In the genomic region with DNA sequence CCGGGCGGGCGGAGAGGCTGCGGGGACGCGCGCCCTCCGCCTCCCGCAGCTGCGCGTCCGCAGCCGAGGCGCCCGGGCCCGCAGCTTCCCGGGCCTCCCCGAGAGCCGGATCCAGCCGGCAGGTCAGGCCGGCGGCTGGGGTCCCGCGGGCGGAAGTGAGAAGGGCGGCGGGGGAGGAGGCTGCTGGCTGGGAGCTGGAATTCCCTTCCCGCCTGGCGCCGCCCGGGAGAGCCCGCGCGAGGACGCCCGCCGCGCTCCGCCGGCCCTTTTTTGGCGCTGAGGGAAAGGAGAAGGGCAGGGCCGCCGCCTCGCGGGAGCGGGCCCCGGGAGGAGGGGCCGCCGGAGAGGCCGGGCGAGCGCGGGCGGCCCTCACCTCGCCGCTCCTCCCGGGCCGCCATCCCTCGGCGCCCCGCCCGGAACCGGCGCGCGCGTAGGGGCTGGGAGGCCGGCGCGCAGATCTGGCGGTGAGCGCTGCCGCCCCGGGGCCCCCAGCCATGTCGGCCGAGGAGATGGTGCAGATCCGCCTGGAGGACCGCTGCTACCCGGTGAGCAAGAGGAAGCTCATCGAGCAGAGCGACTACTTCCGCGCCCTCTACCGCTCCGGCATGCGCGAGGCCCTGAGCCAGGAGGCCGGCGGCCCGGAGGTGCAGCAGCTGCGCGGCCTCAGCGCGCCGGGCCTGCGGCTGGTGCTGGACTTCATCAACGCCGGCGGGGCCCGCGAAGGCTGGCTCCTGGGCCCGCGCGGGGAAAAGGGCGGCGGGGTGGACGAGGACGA, we compare ENCODE assay signal across 8 cellular contexts. TPM values are rescaled to one million over a fixed set of nuclear protein-coding genes. Genes with fewer than 3 reads are reported as not detected.
DNase-seq lines count a peak whose midpoint lies in the region; ATAC-seq, FAIRE-seq and TF ChIP-seq lines count a peak whose summit lies in the region.

A gene with protein sequence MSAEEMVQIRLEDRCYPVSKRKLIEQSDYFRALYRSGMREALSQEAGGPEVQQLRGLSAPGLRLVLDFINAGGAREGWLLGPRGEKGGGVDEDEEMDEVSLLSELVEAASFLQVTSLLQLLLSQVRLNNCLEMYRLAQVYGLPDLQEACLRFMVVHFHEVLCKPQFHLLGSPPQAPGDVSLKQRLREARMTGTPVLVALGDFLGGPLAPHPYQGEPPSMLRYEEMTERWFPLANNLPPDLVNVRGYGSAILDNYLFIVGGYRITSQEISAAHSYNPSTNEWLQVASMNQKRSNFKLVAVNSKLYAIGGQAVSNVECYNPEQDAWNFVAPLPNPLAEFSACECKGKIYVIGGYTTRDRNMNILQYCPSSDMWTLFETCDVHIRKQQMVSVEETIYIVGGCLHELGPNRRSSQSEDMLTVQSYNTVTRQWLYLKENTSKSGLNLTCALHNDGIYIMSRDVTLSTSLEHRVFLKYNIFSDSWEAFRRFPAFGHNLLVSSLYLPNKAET (plus strand): TSS at position 397 of the 775 bp plus-strand sequence. CDS start 98 bp downstream, at position 495.
A gene (minus strand): TSS at position 400 of the 775 bp plus-strand sequence. CDS start 8,960 bp downstream, outside the sequence.

- H2AFZ ChIP-seq in neural cell (ENCODE audit: low read depth, low read length), result peak within 1 kb of the TSS; percentile 89

- TF ChIP-seq CTCF in neural cell (IDR thresholded peaks at IDR 0.05; ENCODE audit: poor library complexity, severe bottlenecking), result no peak

- H3K4me3 ChIP-seq in HUES48 (ENCODE audit: low read depth, low read length), result peak within 1 kb of the TSS; percentile 84
- H3K4me3 ChIP-seq in neural cell (ENCODE audit: low read length), result peak within 1 kb of the TSS; percentile 95
- H3K4me3 ChIP-seq in stomach smooth muscle (ENCODE audit: low read length in 2 of 2), result peak within 1 kb of the TSS; percentile 94 to 98

- no peak for TF ChIP-seq EP300 in neural cell (conservative IDR thresholded peaks at IDR 0.05; ENCODE audit: poor library complexity, severe bottlenecking)

- peaks cover 26% of the 10 kb centered on the region for H3K4me1 ChIP-seq in HUES48 (ENCODE audit: control insufficient read depth, insufficient read depth, low read length)
- H3K4me1 ChIP-seq in stomach smooth muscle (ENCODE audit: control insufficient read depth, insufficient read depth, low read length), result peaks cover 22% of the 10 kb centered on the region

- H3K9me3 ChIP-seq in HUES48 (ENCODE audit: control insufficient read depth, insufficient read depth, low read length), result no peaks in the 10 kb centered on the region
- no peaks in the 10 kb centered on the region for H3K9me3 ChIP-seq in neural cell (ENCODE audit: low read length)
- H3K9me3 ChIP-seq in stomach smooth muscle (ENCODE audit: control insufficient read depth in 2 of 2, low read length in 2 of 2), result no peaks in the 10 kb centered on the region

- DNase-seq in DMS153 treated with DMSO at 0.1 percent for 48 hours (lab: John Stamatoyannopoulos, UW; ENCODE audit: unreplicated experiment) (peak; percentile 44), RCC 7860 (ENCODE audit: low spot score) (peak; percentile 35), fibroblast of the conjunctiva (ENCODE audit: low read depth) (peak; percentile 32)
- peak; percentile 49 for DNase-seq in activated T-helper 9 cell treated with anti-CD3 and anti-CD28 coated beads, Interleukin-2, amount 50 U/mL, for 16 hours (ENCODE audit: low read depth)

- FAIRE-seq in RCC 7860 (lab: Jason Lieb, UNC), result no peak

- peaks cover 46% of the 10 kb centered on the region for H3K79me2 ChIP-seq in neural cell (replicated peaks; ENCODE audit: insufficient read depth, low read length)

- no peaks in the 10 kb centered on the region for H3K9me2 ChIP-seq in neural cell (ENCODE audit: insufficient read depth, low read length)

- peak within 1 kb of the TSS; percentile 86 for H3K27ac ChIP-seq in HUES48 (ENCODE audit: low read depth, low read length)
- peak within 1 kb of the TSS; percentile 91 for H3K27ac ChIP-seq in neural cell (ENCODE audit: low read length)
- H3K27ac ChIP-seq in stomach smooth muscle (ENCODE audit: low read length), result peak within 1 kb of the TSS; percentile 92

- H3K4me2 ChIP-seq in neural cell (ENCODE audit: low read length), result peak within 1 kb of the TSS; percentile 83

- peak; percentile 78 for ATAC-seq in GM21447 (IDR thresholded peaks at IDR 0.05; ENCODE audit: unreplicated experiment)

- TF ChIP-seq RAD21 in neural cell (conservative IDR thresholded peaks at IDR 0.05), result no peak

- peaks cover 4% of the 10 kb centered on the region for H3F3A ChIP-seq in neural cell (ENCODE audit: insufficient read depth, low read length, poor library complexity, severe bottlenecking)

- no peaks in the 10 kb centered on the region for H4K20me1 ChIP-seq in neural cell (ENCODE audit: insufficient read depth)

- peak within 1 kb of the TSS; percentile 94 for H3K9ac ChIP-seq in HUES48 (ENCODE audit: low read depth, low read length)
- H3K9ac ChIP-seq in neural cell (ENCODE audit: low read length), result peak within 1 kb of the TSS; percentile 92
- peak within 1 kb of the TSS; percentile 96 to 99 for H3K9ac ChIP-seq in stomach smooth muscle (ENCODE audit: low read length in 2 of 2)

- H3K27me3 ChIP-seq in HUES48 (ENCODE audit: control insufficient read depth, insufficient read depth, low read length), result no peaks in the 10 kb centered on the region
- H3K27me3 ChIP-seq in neural cell (ENCODE audit: insufficient read depth, low read depth, low read length), result no peaks in the 10 kb centered on the region
- H3K27me3 ChIP-seq in stomach smooth muscle (ENCODE audit: control insufficient read depth in 1 of 2, insufficient read depth in 2 of 2, low read length in 2 of 2), result no peaks in the 10 kb centered on the region

- peaks cover 2% of the 10 kb centered on the region; the same call in 1 of the 2 replicates for H3K36me3 ChIP-seq in HUES48 (ENCODE audit: control insufficient read depth, insufficient read depth, low read length)
- H3K36me3 ChIP-seq in neural cell (ENCODE audit: insufficient read depth, low read length), result no peaks in the 10 kb centered on the region
- H3K36me3 ChIP-seq in stomach smooth muscle (ENCODE audit: control insufficient read depth in 2 of 2, insufficient read depth in 2 of 2, low read length in 2 of 2), result no peaks in the 10 kb centered on the region

TF ChIP-seq in neural cell, 6 proteins besides CTCF, POLR2A, EP300 and RAD21:
- TF ChIP-seq, protein P1, sequence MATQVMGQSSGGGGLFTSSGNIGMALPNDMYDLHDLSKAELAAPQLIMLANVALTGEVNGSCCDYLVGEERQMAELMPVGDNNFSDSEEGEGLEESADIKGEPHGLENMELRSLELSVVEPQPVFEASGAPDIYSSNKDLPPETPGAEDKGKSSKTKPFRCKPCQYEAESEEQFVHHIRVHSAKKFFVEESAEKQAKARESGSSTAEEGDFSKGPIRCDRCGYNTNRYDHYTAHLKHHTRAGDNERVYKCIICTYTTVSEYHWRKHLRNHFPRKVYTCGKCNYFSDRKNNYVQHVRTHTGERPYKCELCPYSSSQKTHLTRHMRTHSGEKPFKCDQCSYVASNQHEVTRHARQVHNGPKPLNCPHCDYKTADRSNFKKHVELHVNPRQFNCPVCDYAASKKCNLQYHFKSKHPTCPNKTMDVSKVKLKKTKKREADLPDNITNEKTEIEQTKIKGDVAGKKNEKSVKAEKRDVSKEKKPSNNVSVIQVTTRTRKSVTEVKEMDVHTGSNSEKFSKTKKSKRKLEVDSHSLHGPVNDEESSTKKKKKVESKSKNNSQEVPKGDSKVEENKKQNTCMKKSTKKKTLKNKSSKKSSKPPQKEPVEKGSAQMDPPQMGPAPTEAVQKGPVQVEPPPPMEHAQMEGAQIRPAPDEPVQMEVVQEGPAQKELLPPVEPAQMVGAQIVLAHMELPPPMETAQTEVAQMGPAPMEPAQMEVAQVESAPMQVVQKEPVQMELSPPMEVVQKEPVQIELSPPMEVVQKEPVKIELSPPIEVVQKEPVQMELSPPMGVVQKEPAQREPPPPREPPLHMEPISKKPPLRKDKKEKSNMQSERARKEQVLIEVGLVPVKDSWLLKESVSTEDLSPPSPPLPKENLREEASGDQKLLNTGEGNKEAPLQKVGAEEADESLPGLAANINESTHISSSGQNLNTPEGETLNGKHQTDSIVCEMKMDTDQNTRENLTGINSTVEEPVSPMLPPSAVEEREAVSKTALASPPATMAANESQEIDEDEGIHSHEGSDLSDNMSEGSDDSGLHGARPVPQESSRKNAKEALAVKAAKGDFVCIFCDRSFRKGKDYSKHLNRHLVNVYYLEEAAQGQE (IDR thresholded peaks at IDR 0.05; ENCODE audit: borderline replicate concordance), result peak; percentile 6
- peak; percentile 24 for TF ChIP-seq MXI1 (conservative IDR thresholded peaks at IDR 0.05; ENCODE audit: poor library complexity, severe bottlenecking)
- no peak for TF ChIP-seq SMC3 (conservative IDR thresholded peaks at IDR 0.05; ENCODE audit: poor library complexity)
- peak; percentile 16 for TF ChIP-seq POLR2AphosphoS5 (IDR thresholded peaks at IDR 0.05)
- no peak for TF ChIP-seq EZH2 (IDR thresholded peaks at IDR 0.05; ENCODE audit: borderline replicate concordance, insufficient read depth, low read length, poor library complexity, severe bottlenecking)
- no peak for TF ChIP-seq TAF1 (IDR thresholded peaks at IDR 0.05; ENCODE audit: low read depth)

RNA-seq across cellular contexts. Expression of the first gene that starts in this region (rescaled TPM):
- polyA plus RNA-seq in neural cell, result 50.5 and 52.2 TPM in 2 replicates
- 112 and 134 TPM in 2 replicates for polyA minus RNA-seq in neural cell

RNA-seq across cellular contexts. Expression of the second gene that starts in this region (rescaled TPM):
- polyA plus RNA-seq in neural cell, result 0.43 and 0.54 TPM in 2 replicates
- not detected in 2 replicates for polyA minus RNA-seq in neural cell

Comparison
In these comparisons a context has a peak if more than half of its experiments do, and no peak if none do; other contexts are left out.
1. Peak in every context shown above with its lines: DNase-seq, ATAC-seq, H3K4me3 ChIP-seq and H3K27ac ChIP-seq.